In the genomic region with DNA sequence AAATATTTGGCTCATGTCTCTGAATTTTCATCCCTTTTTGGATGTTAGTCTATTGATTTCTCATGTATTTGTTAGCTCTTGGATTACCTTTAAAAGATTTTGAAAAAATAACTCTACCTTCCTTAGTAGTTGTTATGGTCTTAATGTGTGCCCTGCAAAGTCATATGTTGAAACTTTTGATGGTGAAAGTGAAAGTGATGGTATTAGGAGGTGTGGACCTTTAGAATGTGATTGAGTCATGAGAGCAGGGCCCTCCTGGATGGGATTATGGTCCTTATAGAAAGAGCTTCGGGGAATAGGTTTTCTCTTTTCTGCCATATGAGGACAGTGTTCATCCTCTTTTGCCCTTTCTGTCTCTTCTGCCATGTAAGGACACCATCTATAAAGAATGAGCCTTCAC, we compare ENCODE assay signal across 32 cellular contexts. TPM values are rescaled to one million over a fixed set of nuclear protein-coding genes. Genes with fewer than 3 reads are reported as not detected.
"Had no signal": no experiment of that assay in that cellular context is flagged by ENCODE, and none has a peak within 500 bp of the region (broad histone marks: within the 10 kb centered on the region; RNA-seq: fewer than 3 reads in every experiment).

No MANE protein-coding gene starts in this region.

- H3K4me1 ChIP-seq: ascending aorta, breast epithelium, colonic mucosa, esophagus squamous epithelium, gastroesophageal sphincter had no signal

- H3K9me3 ChIP-seq: colonic mucosa, esophagus squamous epithelium had no signal

- DNase-seq: activated CD4-positive, alpha-beta memory T cell treated with anti-CD3 and anti-CD28 coated beads for 36 hours; activated CD4-positive, alpha-beta T cell treated with anti-CD3 and anti-CD28 coated beads for 36 hours; activated CD4-positive, alpha-beta T cell treated with anti-CD3 and anti-CD28 coated beads, Interleukin-2, amount 10 ng/mL, durations not matched to agents 24 days and 14 days; activated CD4-positive, CD25-positive, alpha-beta regulatory T cell; activated CD4-positive, CD25-positive, alpha-beta regulatory T cell treated with anti-CD3 and anti-CD28 coated beads, Interleukin-2, amount 50 U/mL, for 72 hours; activated CD8-positive, alpha-beta memory T cell treated with anti-CD3 and anti-CD28 coated beads, Interleukin-2, amount 10 ng/mL, durations not matched to agents 7 days and 5 days; activated CD8-positive, alpha-beta memory T cell treated with anti-CD3 and anti-CD28 coated beads, Interleukin-2, amount 50 U/mL, for 4 hours; activated CD8-positive, alpha-beta T cell treated with anti-CD3 and anti-CD28 coated beads, Interleukin-2, amount 10 ng/mL, durations not matched to agents 7 days and 5 days; activated effector memory CD4-positive, alpha-beta T cell treated with anti-CD3 and anti-CD28 coated beads, Interleukin-2, amount 50 U/mL, for 16 hours; activated naive CD4-positive, alpha-beta T cell treated with anti-CD3 and anti-CD28 coated beads, Interleukin-2, amount 10 ng/mL, durations not matched to agents 7 days and 5 days; activated naive CD8-positive, alpha-beta T cell treated with anti-CD3 and anti-CD28 coated beads, Interleukin-2, amount 10 ng/mL, durations not matched to agents 7 days and 5 days; activated T-cell treated with anti-CD3 and anti-CD28 coated beads, Interleukin-2, amount 50 U/mL, for 1 hour; activated T-cell treated with anti-CD3 and anti-CD28 coated beads, Interleukin-2, amount 50 U/mL, for 48 hours; central memory CD4-positive, alpha-beta T cell; cerebellar nuclear complex; colonic mucosa; effector CD8-positive, alpha-beta T cell; esophagus squamous epithelium; foreskin melanocyte; hippocampal formation had no signal

- H3K4me3 ChIP-seq: ascending aorta, breast epithelium, cardiac muscle cell, colonic mucosa, esophagus squamous epithelium, gastroesophageal sphincter had no signal

- H3K36me3 ChIP-seq: ascending aorta, breast epithelium, cardiac muscle cell, colonic mucosa, esophagus squamous epithelium, gastroesophageal sphincter had no signal

- ATAC-seq: activated CD4-positive, alpha-beta T cell treated with anti-CD3 and anti-CD28 coated beads for 36 hours; activated CD8-positive, alpha-beta memory T cell treated with anti-CD3 and anti-CD28 coated beads, Interleukin-2, amount 10 ng/mL, durations not matched to agents 7 days and 5 days; activated CD8-positive, alpha-beta T cell treated with anti-CD3 and anti-CD28 coated beads, Interleukin-2, amount 10 ng/mL, durations not matched to agents 7 days and 5 days; activated naive CD4-positive, alpha-beta T cell treated with anti-CD3 and anti-CD28 coated beads, Interleukin-2, amount 50 U/mL, for 72 hours; gastroesophageal sphincter had no signal

- H3K27me3 ChIP-seq: ascending aorta, breast epithelium, cardiac muscle cell, colonic mucosa, esophagus squamous epithelium, gastroesophageal sphincter had no signal

- H3K27ac ChIP-seq: ascending aorta, breast epithelium, cardiac muscle cell, colonic mucosa, epithelial cell of prostate, esophagus squamous epithelium, gastroesophageal sphincter had no signal

RNA-seq across cellular contexts. Expression of a gene that starts 33.6 kb away (rescaled TPM):
- total RNA-seq: activated CD4-positive, alpha-beta memory T cell treated with anti-CD3 and anti-CD28 coated beads for 36 hours; activated CD4-positive, alpha-beta T cell treated with anti-CD3 and anti-CD28 coated beads, Interleukin-2, amount 10 ng/mL, durations not matched to agents 24 days and 14 days; activated CD8-positive, alpha-beta memory T cell treated with anti-CD3 and anti-CD28 coated beads for 36 hours; activated CD8-positive, alpha-beta memory T cell treated with anti-CD3 and anti-CD28 coated beads, Interleukin-2, amount 10 ng/mL, durations not matched to agents 7 days and 5 days; activated CD8-positive, alpha-beta T cell treated with anti-CD3 and anti-CD28 coated beads, Interleukin-2, amount 10 ng/mL, durations not matched to agents 7 days and 5 days; activated naive CD8-positive, alpha-beta T cell treated with anti-CD3 and anti-CD28 coated beads, Interleukin-2, amount 10 ng/mL, durations not matched to agents 7 days and 5 days; activated T-helper 1 cell treated with anti-CD3 and anti-CD28 coated beads, Interleukin-12 subunit alpha, Interleukin-12 subunit beta, Interleukin-2, Interleukin-4 antibody, amounts not matched to agents 30 ng/mL and 10 ng/mL and 1 ng/mL, durations not matched to agents 14 hours and 24 hours and 36 hours; activated T-helper 2 cell treated with anti-CD3 and anti-CD28 coated beads, Interferon-gamma antibody, Interleukin-2, Interleukin-4, amounts not matched to agents 10 μg/mL and 5 μg/mL and 100 μg/mL, durations not matched to agents 14 hours and 24 hours and 36 hours; endothelial cell of umbilical vein; fibroblast of villous mesenchyme; glomerular endothelial cell had no signal
- polyA plus RNA-seq: endothelial cell of umbilical vein had no signal
